22 cellular contexts compared by ENCODE assay signal in the genomic region with DNA sequence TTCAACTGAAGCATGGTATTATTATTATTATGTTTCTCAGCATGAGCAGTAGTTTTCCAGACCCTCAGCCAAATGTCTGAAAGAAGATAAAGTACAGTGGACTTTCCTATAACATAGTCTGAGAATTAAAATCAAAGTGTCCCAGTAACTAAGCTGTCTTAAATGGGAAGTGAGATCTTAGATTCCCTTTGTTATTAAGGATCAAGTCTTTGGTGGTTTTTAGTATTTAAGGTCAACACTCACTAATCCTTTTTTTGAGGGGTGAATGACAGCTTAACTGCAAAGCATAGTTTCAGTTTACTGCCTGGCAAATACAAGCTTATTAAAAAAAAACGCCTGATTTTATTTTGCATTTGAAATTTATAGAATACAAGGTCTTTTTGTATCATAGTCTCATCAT.
A peak's percentile ranks its signal among the peaks of the same experiment; 100 is the strongest.
DNase-seq lines count a peak whose midpoint lies in the region; ATAC-seq, FAIRE-seq and TF ChIP-seq lines count a peak whose summit lies in the region.
"Had no signal": no experiment of that assay in that cellular context is flagged by ENCODE, and none has a peak within 500 bp of the region (broad histone marks: within the 10 kb centered on the region; RNA-seq: fewer than 3 reads in every experiment).

No MANE protein-coding gene starts in this region.

- H3K36me3 ChIP-seq in A673 (ENCODE audit: insufficient read depth, low read length, poor library complexity, severe bottlenecking) = no peaks in the 10 kb centered on the region
- H3K36me3 ChIP-seq: BLaER1 treated with 17β-estradiol and CSF1 and Interleukin-3, amounts not matched to agents 10 nM and 100 nM had no signal

- H3K4me1 ChIP-seq in A673 (ENCODE audit: insufficient read depth, low read length, poor library complexity, severe bottlenecking) = peaks cover 6% of the 10 kb centered on the region

- H3K9me3 ChIP-seq in A673 (ENCODE audit: low read depth, low read length, poor library complexity, severe bottlenecking) = no peaks in the 10 kb centered on the region
- H3K9me3 ChIP-seq: BLaER1 treated with 17β-estradiol and CSF1 and Interleukin-3, amounts not matched to agents 10 nM and 100 nM had no signal

- no TSS peak for BruUV-seq in A673 (replicated peaks; lab: Mats Ljungman, UMichigan)

- TF ChIP-seq CTCF in A673 (conservative IDR thresholded peaks at IDR 0.05; ENCODE audit: low read depth, low read length) (no peak), retinal pigment epithelial cell (conservative IDR thresholded peaks at IDR 0.05; ENCODE audit: low read depth, low read length) (no peak)

- intact Hi-C loops in A673 (cut with micrococcal nuclease; ENCODE audit: unreplicated experiment) = no loop called here

- no peak for ATAC-seq in HG03095 (IDR thresholded peaks at IDR 0.05; ENCODE audit: unreplicated experiment)
- ATAC-seq: CD8-positive, alpha-beta T cell; GM12878 had no signal

- no peak overlapping the region for H3K4me3 ChIP-seq in A673 (ENCODE audit: low read depth, low read length, poor library complexity, severe bottlenecking)
- no peak overlapping the region for H3K4me3 ChIP-seq in retinal pigment epithelial cell (ENCODE audit: low read length)
- H3K4me3 ChIP-seq: BLaER1 treated with 17β-estradiol and CSF1 and Interleukin-3, amounts not matched to agents 10 nM and 100 nM; GM12878 had no signal

- CTCF ChIA-PET in A673 (lab: Charles Lee) = interaction anchor here (0.6 kb wide), 1 partner anchor 600 kb away, joined by 3 read pairs; no protein-coding TSS in a partner anchor

- no peaks in the 10 kb centered on the region for H3K27me3 ChIP-seq in A673 (replicated peaks; ENCODE audit: insufficient read depth, low read depth, low read length, poor library complexity)
- H3K27me3 ChIP-seq: BLaER1 treated with 17β-estradiol and CSF1 and Interleukin-3, amounts not matched to agents 10 nM and 100 nM had no signal

- no peak overlapping the region for H3K27ac ChIP-seq in A673 (ENCODE audit: low read depth, low read length, poor library complexity, severe bottlenecking)
- H3K27ac ChIP-seq: BLaER1 treated with 17β-estradiol and CSF1 and Interleukin-3, amounts not matched to agents 10 nM and 100 nM; C4-2B had no signal

- FAIRE-seq in islet of Langerhans (lab: Jason Lieb, UNC) = peak; percentile 17
- FAIRE-seq: A204.1, GM12878, GM12892, GM18507 had no signal

- POLR2A ChIA-PET in A673 (lab: Charles Lee; ENCODE audit: low non-redundant PET) = interaction anchor here (0.6 kb wide), 1 partner anchor 991 kb away, joined by 6 read pairs; no protein-coding TSS in a partner anchor

- DNase-seq in A673 (ENCODE audit: low spot score) (peak; percentile 31), retinal pigment epithelial cell (ENCODE audit: low read depth) (peak; percentile 64), COR-L47 (lab: John Stamatoyannopoulos, UW) (no peak)
- DNase-seq: 8988T; AML-193; CD4-positive, alpha-beta T cell; CD8-positive, alpha-beta T cell; DMS 273 treated with DMSO at 0.1 percent for 48 hours; DMS153; DMS53; DMS79; DND-41; EL; GDM1 had no signal
